In the genomic region with DNA sequence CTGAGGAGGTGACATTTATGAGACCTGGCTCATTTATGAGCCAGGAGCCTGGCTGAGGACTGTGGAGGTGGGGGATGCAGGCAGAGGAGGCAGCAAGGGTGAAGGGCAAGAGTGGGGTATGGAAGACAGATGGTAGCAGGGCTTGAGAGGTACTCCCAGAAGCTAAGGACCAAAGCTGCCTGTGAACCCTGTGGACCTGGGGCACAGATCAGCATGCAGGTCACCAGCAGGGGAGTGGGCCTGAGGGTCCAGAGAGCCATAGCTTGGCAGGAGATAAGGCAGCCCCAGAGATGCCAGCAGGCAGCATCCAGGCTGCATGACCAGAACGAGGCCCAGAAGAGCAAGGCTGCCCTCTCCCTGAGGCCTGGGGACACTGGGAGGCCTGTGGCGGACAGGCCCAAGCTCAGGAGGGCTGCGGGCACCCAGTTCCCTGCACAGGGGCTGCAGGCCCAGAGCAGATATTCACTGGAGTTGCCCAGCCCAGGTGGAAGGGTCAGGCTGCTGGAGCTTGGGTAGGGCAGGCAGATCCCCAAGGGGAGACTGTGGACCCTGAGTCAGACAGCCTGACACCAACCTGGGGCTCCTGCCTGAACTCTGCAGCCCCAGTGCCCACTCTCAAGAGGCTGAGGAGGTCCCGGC, we compare ENCODE assay signal across 16 cellular contexts. TPM values are rescaled to one million over a fixed set of nuclear protein-coding genes. Genes with fewer than 3 reads are reported as not detected.
DNase-seq lines count a peak whose midpoint lies in the region; ATAC-seq and TF ChIP-seq lines count a peak whose summit lies in the region.
"Had no signal": no experiment of that assay in that cellular context is flagged by ENCODE, and none has a peak within 500 bp of the region (broad histone marks: within the 10 kb centered on the region; RNA-seq: fewer than 3 reads in every experiment).

No MANE protein-coding gene starts in this region.

- no peaks in the 10 kb centered on the region for H3K36me3 ChIP-seq in CD4-positive, alpha-beta memory T cell (ENCODE audit: insufficient read depth, low read length)
- no peaks in the 10 kb centered on the region for H3K36me3 ChIP-seq in neural progenitor cell

- no peak overlapping the region for H3K9ac ChIP-seq in neural progenitor cell
- H3K9ac ChIP-seq: GM23248 had no signal

- no peaks in the 10 kb centered on the region for H3K9me3 Mint-ChIP-seq in CD4-positive, alpha-beta memory T cell
- H3K9me3 Mint-ChIP-seq in brain (peaks cover 0 to 7% (median 3%) of the 10 kb centered on the region in 5 experiments), neural progenitor cell (no peaks in the 10 kb centered on the region)
- H3K9me3 Mint-ChIP-seq: stimulated activated memory B cell treated with anti-CD40 and anti-IgM and Interleukin-4, amounts not matched to agents 10 μg/mL and 1 μg/mL and 100 μg/mL, for 72 hours had no signal

- peak overlapping the region in 3 of 8 donors; percentile 27 to 76 (median 72) for H3K4me3 Mint-ChIP-seq in CD4-positive, alpha-beta memory T cell
- H3K4me3 Mint-ChIP-seq in brain: no peak overlapping the region
- H3K4me3 Mint-ChIP-seq in neural progenitor cell: no peak overlapping the region
- H3K4me3 Mint-ChIP-seq: stimulated activated memory B cell treated with anti-CD40 and anti-IgM and Interleukin-4, amounts not matched to agents 10 μg/mL and 1 μg/mL and 100 μg/mL, for 72 hours had no signal

- H2AFZ ChIP-seq in neural progenitor cell (replicated peaks): no peak overlapping the region
- H2AFZ ChIP-seq: GM23248 had no signal

- intact Hi-C loops in CD4-positive, alpha-beta memory T cell (cut with micrococcal nuclease): no loop called here

- no peak for ATAC-seq in GM18517 (IDR thresholded peaks at IDR 0.05; ENCODE audit: unreplicated experiment)

- TF ChIP-seq CTCF in GM13977 (IDR thresholded peaks at IDR 0.05; ENCODE audit: extremely low read depth, insufficient read depth, missing control alignments) (no peak), brain (conservative IDR thresholded peaks at IDR 0.05) (no peak), neural progenitor cell (IDR thresholded peaks at IDR 0.05) (no peak)

- no peak overlapping the region for H3K27ac ChIP-seq in CD4-positive, alpha-beta memory T cell (ENCODE audit: low read depth, low read length)
- no peak overlapping the region for H3K27ac ChIP-seq in neural progenitor cell
- H3K27ac ChIP-seq: GM23248 had no signal

- peaks cover 6 to 11% (median 7%) of the 10 kb centered on the region in 4 donors for H3K4me1 Mint-ChIP-seq in CD4-positive, alpha-beta memory T cell
- H3K4me1 Mint-ChIP-seq in brain (peaks cover 5% of the 10 kb centered on the region), neural progenitor cell (peaks cover 3% of the 10 kb centered on the region)

- H3K4me1 ChIP-seq in CD4-positive, alpha-beta memory T cell (ENCODE audit: insufficient read depth, low read length): peaks cover 30% of the 10 kb centered on the region
- H3K4me1 ChIP-seq in neural progenitor cell: peaks cover 3% of the 10 kb centered on the region

- POLR2A ChIA-PET in CD4-positive, alpha-beta memory T cell (lab: Charles Lee; ENCODE audit: partially characterized antibody): interaction anchor here (0.7 to 1.8 kb wide), 5 partner anchors 14 to 37 kb away, joined by 3 to 11 read pairs (median 5); partner anchors contain the start of gene GHITM

- H4K20me1 ChIP-seq in neural progenitor cell (ENCODE audit: low read depth): no peaks in the 10 kb centered on the region

- H3K79me2 ChIP-seq in neural progenitor cell (ENCODE audit: low read depth): no peaks in the 10 kb centered on the region

- no peaks in the 10 kb centered on the region for H3K9me3 ChIP-seq in CD4-positive, alpha-beta memory T cell (ENCODE audit: control insufficient read depth in 1 of 2, low read length in 2 of 2)
- no peaks in the 10 kb centered on the region for H3K9me3 ChIP-seq in neural progenitor cell (ENCODE audit: low read depth)

- CTCF ChIA-PET in CD4-positive, alpha-beta memory T cell (lab: Charles Lee; ENCODE audit: partially characterized antibody): interaction anchor here (1.1 kb wide), 1 partner anchor 29 kb away, joined by 7 read pairs; no protein-coding TSS in a partner anchor

- no peaks in the 10 kb centered on the region for H3K36me3 Mint-ChIP-seq in CD4-positive, alpha-beta memory T cell
- H3K36me3 Mint-ChIP-seq in brain (no peaks in the 10 kb centered on the region), neural progenitor cell (no peaks in the 10 kb centered on the region)
- H3K36me3 Mint-ChIP-seq: stimulated activated memory B cell treated with anti-CD40 and anti-IgM and Interleukin-4, amounts not matched to agents 10 μg/mL and 1 μg/mL and 100 μg/mL, for 72 hours had no signal

- DNase-seq in CD4-positive, alpha-beta memory T cell: no peak
- DNase-seq in GM13977 (ENCODE audit: low spot score): peak; percentile 12
- no peak for DNase-seq in neural progenitor cell (ENCODE audit: low spot score)
- DNase-seq in medulla oblongata (ENCODE audit: extremely low spot score): no peak
- no peak for DNase-seq in activated effector memory CD4-positive, alpha-beta T cell treated with anti-CD3 and anti-CD28 coated beads, Interleukin-2, amount 50 U/mL, for 16 hours
- DNase-seq in D341Med (ENCODE audit: low spot score): no peak
- DNase-seq: COR-L47, GM23248, Karpas-422, left cardiac atrium, NCI-H524 treated with DMSO at 0.1 percent for 48 hours had no signal

- H3K27me3 ChIP-seq in CD4-positive, alpha-beta memory T cell (ENCODE audit: insufficient read depth, low read length): no peaks in the 10 kb centered on the region
- no peaks in the 10 kb centered on the region for H3K27me3 ChIP-seq in neural progenitor cell

- H3K4me2 ChIP-seq in neural progenitor cell: no peak overlapping the region

- H3K4me3 ChIP-seq in CD4-positive, alpha-beta memory T cell (ENCODE audit: low read length in 2 of 2): no peak overlapping the region
- no peak overlapping the region for H3K4me3 ChIP-seq in neural progenitor cell
- H3K4me3 ChIP-seq: GM23248 had no signal

- no peaks in the 10 kb centered on the region for H3F3A ChIP-seq in neural progenitor cell (ENCODE audit: low read depth)

- no peaks in the 10 kb centered on the region for H3K27me3 Mint-ChIP-seq in CD4-positive, alpha-beta memory T cell
- H3K27me3 Mint-ChIP-seq in brain (peaks cover 3% of the 10 kb centered on the region), neural progenitor cell (ENCODE audit: insufficient read depth, low read depth) (peaks cover 2% of the 10 kb centered on the region)
- H3K27me3 Mint-ChIP-seq: stimulated activated memory B cell treated with anti-CD40 and anti-IgM and Interleukin-4, amounts not matched to agents 10 μg/mL and 1 μg/mL and 100 μg/mL, for 72 hours had no signal

- peak overlapping the region in 5 of 7 donors; percentile 82 to 91 (median 88) for H3K27ac Mint-ChIP-seq in CD4-positive, alpha-beta memory T cell
- H3K27ac Mint-ChIP-seq in brain: peak overlapping the region in 3 of 5 experiments; percentile 8 to 52 (median 32)
- peak overlapping the region; percentile 52 for H3K27ac Mint-ChIP-seq in neural progenitor cell
- H3K27ac Mint-ChIP-seq: stimulated activated memory B cell treated with anti-CD40 and anti-IgM and Interleukin-4, amounts not matched to agents 10 μg/mL and 1 μg/mL and 100 μg/mL, for 72 hours had no signal

- in situ Hi-C loops in GM13977 (cut with MboI; ENCODE audit: low pct_unique_long_range_greater_than_20kb, low sequenced_read_pairs, unreplicated experiment): no loop called here

RNA-seq across cellular contexts. Expression of gene GPR15LG, which starts 3.4 kb away (rescaled TPM):
- not detected for total RNA-seq in CD4-positive, alpha-beta memory T cell
- not detected for polyA plus RNA-seq in CD4-positive, alpha-beta memory T cell
- polyA plus RNA-seq in brain (ENCODE audit: insufficient read depth, low read depth, low replicate concordance): not detected
- not detected in 2 replicates for total RNA-seq in neural progenitor cell (ENCODE audit: low replicate concordance)
- total RNA-seq: GM23248; left cardiac atrium; RPMI7951; T-helper 1 cell treated with Interleukin-12 subunit alpha and Interleukin-12 subunit beta and Interleukin-4 antibody, amounts not matched to agents 30 ng/mL and 1 ng/mL, for 36 hours had no signal
- polyA plus RNA-seq: GM23248 had no signal

RNA-seq across cellular contexts. Expression of gene CDHR1, which starts 17.4 kb away (rescaled TPM):
- total RNA-seq in CD4-positive, alpha-beta memory T cell: under 1 TPM; 0.12 to 0.17 TPM
- polyA plus RNA-seq in CD4-positive, alpha-beta memory T cell: not detected
- 6.4 TPM for polyA plus RNA-seq in brain (ENCODE audit: insufficient read depth, low read depth, low replicate concordance)
- 1.4 and 2.7 TPM in 2 replicates for total RNA-seq in neural progenitor cell (ENCODE audit: low replicate concordance)
- total RNA-seq: GM23248, RPMI7951 had no signal
- polyA plus RNA-seq: GM23248 had no signal

RNA-seq across cellular contexts. Expression of gene GHITM, which starts 37.6 kb away (rescaled TPM):
- total RNA-seq in CD4-positive, alpha-beta memory T cell: 10 to 100 TPM; 83.4 to 88.6 TPM
- 100 to 1,000 TPM; 258 to 525 TPM for polyA plus RNA-seq in CD4-positive, alpha-beta memory T cell
- polyA plus RNA-seq in brain (ENCODE audit: insufficient read depth, low read depth, low replicate concordance): 112 TPM
- total RNA-seq in neural progenitor cell (ENCODE audit: low replicate concordance): 127 and 181 TPM in 2 replicates

RNA-seq across cellular contexts. Expression of gene LRIT2, which starts 48.4 kb away (rescaled TPM):
- total RNA-seq in CD4-positive, alpha-beta memory T cell: not detected
- polyA plus RNA-seq in CD4-positive, alpha-beta memory T cell: not detected
- polyA plus RNA-seq in brain (ENCODE audit: insufficient read depth, low read depth, low replicate concordance): not detected
- total RNA-seq in neural progenitor cell (ENCODE audit: low replicate concordance): not detected in 2 replicates
- total RNA-seq: GM23248; RPMI7951; T-helper 1 cell treated with Interleukin-12 subunit alpha and Interleukin-12 subunit beta and Interleukin-4 antibody, amounts not matched to agents 30 ng/mL and 1 ng/mL, for 36 hours had no signal
- polyA plus RNA-seq: GM23248 had no signal

Comparison
In these comparisons a context has a peak if more than half of its experiments do, and no peak if none do; other contexts are left out.
1. H3K27ac Mint-ChIP-seq: peak in every context shown above with its lines; median percentile 88 in CD4-positive, alpha-beta memory T cell; 52 in neural progenitor cell; 32 in brain.